15 cellular contexts compared by ENCODE assay signal in the genomic region with DNA sequence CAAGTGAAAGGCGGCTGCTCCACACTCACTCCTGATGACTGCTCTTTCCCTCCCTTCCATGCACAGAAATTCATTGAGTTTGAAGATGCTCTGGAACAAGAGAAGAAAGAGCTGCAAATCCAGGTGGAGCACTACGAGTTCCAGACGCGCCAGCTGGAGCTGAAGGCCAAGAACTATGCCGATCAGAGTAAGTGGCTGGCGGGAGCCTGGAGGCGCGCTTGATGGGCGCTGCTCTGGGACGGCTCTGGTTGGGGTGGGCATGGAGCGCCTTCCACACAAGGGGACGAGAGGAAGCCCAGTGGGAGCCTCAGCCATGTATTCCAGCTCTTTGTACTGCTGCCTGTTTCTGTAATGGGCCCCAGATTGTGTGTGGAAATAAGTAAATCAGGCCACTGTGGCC. TPM values are rescaled to one million over a fixed set of nuclear protein-coding genes. Genes with fewer than 3 reads are reported as not detected.
DNase-seq lines count a peak whose midpoint lies in the region; ATAC-seq and TF ChIP-seq lines count a peak whose summit lies in the region.
"Had no signal": no experiment of that assay in that cellular context is flagged by ENCODE, and none has a peak within 500 bp of the region (broad histone marks: within the 10 kb centered on the region; RNA-seq: fewer than 3 reads in every experiment).

No MANE protein-coding gene starts in this region.

- intact Hi-C loops in sigmoid colon (cut with DNase I) (no loop called here), lower leg skin (cut with DNase I; ENCODE audit: low total_unique reads) (no loop called here)

- WGBS in sigmoid colon, 2 donors, result 92 to 97% methylated on average over 12 of the region's 12 CpGs
- 82 to 83% methylated on average over 12 of the region's 12 CpGs for WGBS in lower leg skin, 2 donors

- H4K20me1 ChIP-seq in BLaER1, result peaks cover 70% of the 10 kb centered on the region

- DNase-seq in D341Med (ENCODE audit: low spot score), result peak; percentile 12
- peak; percentile 61 for DNase-seq in sigmoid colon
- no peak for DNase-seq in NCI-H774 (lab: John Stamatoyannopoulos, UW)
- no peak for DNase-seq in lower leg skin (ENCODE audit: low spot score in 2 of 2)
- DNase-seq: C1 segment of cervical spinal cord; Calu3; CD4-positive, alpha-beta T cell; DMS79; GDM1; HCEC 1CT; HFFc6 had no signal

- ATAC-seq in GM19395 (IDR thresholded peaks at IDR 0.05; ENCODE audit: unreplicated experiment), result no peak
- ATAC-seq: A549 had no signal

- TF ChIP-seq POLR2A in sigmoid colon (IDR thresholded peaks at IDR 0.05), result no peak
- no peak for TF ChIP-seq POLR2A in lower leg skin (IDR thresholded peaks at IDR 0.05)

- H3K4me2 ChIP-seq in BLaER1, result peak overlapping the region; percentile 75
- H3K4me2 ChIP-seq: A549 had no signal

- TF ChIP-seq CTCF in sigmoid colon (IDR thresholded peaks at IDR 0.05), result no peak
- no peak for TF ChIP-seq CTCF in lower leg skin (IDR thresholded peaks at IDR 0.05)

- H3K4me3 ChIP-seq in BLaER1 (no peak overlapping the region), sigmoid colon (no peak overlapping the region), lower leg skin (ENCODE audit: low read depth, poor library complexity, severe bottlenecking) (no peak overlapping the region)
- H3K4me3 ChIP-seq: A549 had no signal

- H3K9ac ChIP-seq in BLaER1, result 0 out of 2 replicates have a peak overlapping the region, but pooled peaks have one; percentile 18

- peaks cover 58% of the 10 kb centered on the region for H3K36me3 ChIP-seq in BLaER1
- peaks cover 11 to 52% (median 30%) of the 10 kb centered on the region in 4 donors for H3K36me3 ChIP-seq in sigmoid colon

- no peaks in the 10 kb centered on the region for H3K27me3 ChIP-seq in BLaER1
- no peaks in the 10 kb centered on the region for H3K27me3 ChIP-seq in sigmoid colon

- H3K9me3 ChIP-seq in BLaER1 (no peaks in the 10 kb centered on the region), sigmoid colon (no peaks in the 10 kb centered on the region)
- H3K9me3 ChIP-seq: A549 had no signal

- H3K4me1 ChIP-seq in BLaER1, result peaks cover 56% of the 10 kb centered on the region
- H3K4me1 ChIP-seq in sigmoid colon, result peaks cover 0 to 30% (median 27%) of the 10 kb centered on the region in 4 donors

- H3K27ac ChIP-seq in BLaER1, result peak overlapping the region; percentile 35
- peak overlapping the region; percentile 46 for H3K27ac ChIP-seq in angular gyrus (ENCODE audit: low read depth, low read length)
- H3K27ac ChIP-seq in sigmoid colon, result no peak overlapping the region

- TF ChIP-seq EP300 in sigmoid colon (IDR thresholded peaks at IDR 0.05), result no peak

RNA-seq across cellular contexts. Expression of gene MAPK8IP3, which starts 18.5 kb away (rescaled TPM):
- total RNA-seq in sigmoid colon (10 to 100 TPM; 22.1 to 80.9 (median 30.8) TPM), lower leg skin (10 to 100 TPM; 59.9 to 95.8 (median 62.9) TPM)
- polyA plus RNA-seq in sigmoid colon, result 10 to 100 TPM in 1 of 3 donors, 1 to 10 TPM in 2; 3.6 to 79.1 (median 5.5) TPM

RNA-seq across cellular contexts. Expression of gene JPT2, which starts 46.4 kb away (rescaled TPM):
- 10 to 100 TPM; 12.4 to 18.1 (median 17.3) TPM for total RNA-seq in sigmoid colon
- 10 to 100 TPM; 25.2 to 53.7 (median 33.8) TPM for polyA plus RNA-seq in sigmoid colon
- 10 to 100 TPM; 23.3 to 40.1 (median 38.1) TPM for total RNA-seq in lower leg skin

RNA-seq across cellular contexts. Expression of gene NME3, which starts 46.9 kb away (rescaled TPM):
- total RNA-seq in sigmoid colon (100 to 1,000 TPM in 3 of 4 donors, 10 to 100 TPM in 1; 79.8 to 152 (median 128) TPM), lower leg skin (10 to 100 TPM; 77.7 to 98.4 (median 85.8) TPM)
- 10 to 100 TPM; 32.4 to 87.8 (median 41.4) TPM for polyA plus RNA-seq in sigmoid colon

RNA-seq across cellular contexts. Expression of gene EME2, which starts 48.1 kb away (rescaled TPM):
- total RNA-seq in sigmoid colon, result 10 to 100 TPM in 1 of 4 donors, 1 to 10 TPM in 3; 4.3 to 10.5 (median 7.2) TPM
- polyA plus RNA-seq in sigmoid colon, result 10 to 100 TPM in 1 of 3 donors, 1 to 10 TPM in 2; 1.8 to 17.1 (median 2.5) TPM
- total RNA-seq in lower leg skin, result 10 to 100 TPM in 3 of 4 donors, 1 to 10 TPM in 1; 7.6 to 22.3 (median 13.0) TPM

RNA-seq across cellular contexts. Expression of gene MRPS34, which starts 48.4 kb away (rescaled TPM):
- total RNA-seq in sigmoid colon (100 to 1,000 TPM in 1 of 4 donors, 10 to 100 TPM in 3; 61.5 to 104 (median 71.1) TPM), lower leg skin (100 to 1,000 TPM in 3 of 4 donors, 10 to 100 TPM in 1; 90.9 to 126 (median 105) TPM)
- polyA plus RNA-seq in sigmoid colon, result 100 to 1,000 TPM; 114 to 198 (median 129) TPM

Comparison
In these comparisons a context has a peak if more than half of its experiments do, and no peak if none do; other contexts are left out.
1. H3K27ac ChIP-seq: peak in BLaER1 (single experiment) and angular gyrus (single experiment); none in sigmoid colon (0 of 4).
2. DNase-seq: peak in D341Med (single experiment) and sigmoid colon (single experiment); none in NCI-H774 (single experiment) and lower leg skin (0 of 2).